2 cellular contexts compared by ENCODE assay signal in genomic region chr11:6437423-6437822, GRCh38.
A peak's percentile ranks its signal among the peaks of the same experiment; 100 is the strongest.
TF ChIP-seq lines count a peak whose summit lies in the region.

No MANE protein-coding gene starts in this region.

TF ChIP-seq in liver, 16 proteins besides CTCF, POLR2A, EP300 and RAD21:
- peak in 1 of 2 donors; percentile 32 for TF ChIP-seq HNF4A (conservative IDR thresholded peaks at IDR 0.05)
- peak; percentile 40 for TF ChIP-seq YY1 (IDR thresholded peaks at IDR 0.05)
- no peak for TF ChIP-seq SP1 (IDR thresholded peaks at IDR 0.05)
- TF ChIP-seq, protein P1, sequence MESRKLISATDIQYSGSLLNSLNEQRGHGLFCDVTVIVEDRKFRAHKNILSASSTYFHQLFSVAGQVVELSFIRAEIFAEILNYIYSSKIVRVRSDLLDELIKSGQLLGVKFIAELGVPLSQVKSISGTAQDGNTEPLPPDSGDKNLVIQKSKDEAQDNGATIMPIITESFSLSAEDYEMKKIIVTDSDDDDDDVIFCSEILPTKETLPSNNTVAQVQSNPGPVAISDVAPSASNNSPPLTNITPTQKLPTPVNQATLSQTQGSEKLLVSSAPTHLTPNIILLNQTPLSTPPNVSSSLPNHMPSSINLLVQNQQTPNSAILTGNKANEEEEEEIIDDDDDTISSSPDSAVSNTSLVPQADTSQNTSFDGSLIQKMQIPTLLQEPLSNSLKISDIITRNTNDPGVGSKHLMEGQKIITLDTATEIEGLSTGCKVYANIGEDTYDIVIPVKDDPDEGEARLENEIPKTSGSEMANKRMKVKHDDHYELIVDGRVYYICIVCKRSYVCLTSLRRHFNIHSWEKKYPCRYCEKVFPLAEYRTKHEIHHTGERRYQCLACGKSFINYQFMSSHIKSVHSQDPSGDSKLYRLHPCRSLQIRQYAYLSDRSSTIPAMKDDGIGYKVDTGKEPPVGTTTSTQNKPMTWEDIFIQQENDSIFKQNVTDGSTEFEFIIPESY (IDR thresholded peaks at IDR 0.05), result no peak
- TF ChIP-seq TAF1 (conservative IDR thresholded peaks at IDR 0.05), result peak; percentile 9
- TF ChIP-seq MAX (IDR thresholded peaks at IDR 0.05), result peak; percentile 55
- TF ChIP-seq GABPA (IDR thresholded peaks at IDR 0.05 in 1 of 2, conservative IDR thresholded peaks at IDR 0.05 in 1 of 2), result peak in 1 of 2 donors; percentile 37
- peak in 1 of 2 donors; percentile 46 for TF ChIP-seq RXRA (IDR thresholded peaks at IDR 0.05)

TF ChIP-seq in HepG2, 621 proteins besides CTCF, POLR2A, EP300 and RAD21:
- no peak for TF ChIP-seq SAP130 (CRISPR knock-in tag; IDR thresholded peaks at IDR 0.05; ENCODE audit: low read depth)
- no peak for TF ChIP-seq ZSCAN20 (CRISPR knock-in tag; IDR thresholded peaks at IDR 0.05; ENCODE audit: borderline replicate concordance)
- no peak for TF ChIP-seq XRCC5 (optimal IDR thresholded peaks at IDR 0.05; ENCODE audit: low read length)
- TF ChIP-seq, protein P2, sequence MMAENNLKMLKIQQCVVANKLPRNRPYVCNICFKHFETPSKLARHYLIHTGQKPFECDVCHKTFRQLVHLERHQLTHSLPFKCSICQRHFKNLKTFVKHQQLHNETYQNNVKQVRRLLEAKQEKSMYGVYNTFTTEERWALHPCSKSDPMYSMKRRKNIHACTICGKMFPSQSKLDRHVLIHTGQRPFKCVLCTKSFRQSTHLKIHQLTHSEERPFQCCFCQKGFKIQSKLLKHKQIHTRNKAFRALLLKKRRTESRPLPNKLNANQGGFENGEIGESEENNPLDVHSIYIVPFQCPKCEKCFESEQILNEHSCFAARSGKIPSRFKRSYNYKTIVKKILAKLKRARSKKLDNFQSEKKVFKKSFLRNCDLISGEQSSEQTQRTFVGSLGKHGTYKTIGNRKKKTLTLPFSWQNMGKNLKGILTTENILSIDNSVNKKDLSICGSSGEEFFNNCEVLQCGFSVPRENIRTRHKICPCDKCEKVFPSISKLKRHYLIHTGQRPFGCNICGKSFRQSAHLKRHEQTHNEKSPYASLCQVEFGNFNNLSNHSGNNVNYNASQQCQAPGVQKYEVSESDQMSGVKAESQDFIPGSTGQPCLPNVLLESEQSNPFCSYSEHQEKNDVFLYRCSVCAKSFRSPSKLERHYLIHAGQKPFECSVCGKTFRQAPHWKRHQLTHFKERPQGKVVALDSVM (CRISPR knock-in tag; IDR thresholded peaks at IDR 0.05), result no peak
- no peak for TF ChIP-seq MBNL3 (CRISPR knock-in tag; conservative IDR thresholded peaks at IDR 0.05)
- no peak for TF ChIP-seq ZNF329 (CRISPR knock-in tag; IDR thresholded peaks at IDR 0.05; ENCODE audit: low read depth)
- no peak for TF ChIP-seq MIXL1 (CRISPR knock-in tag; IDR thresholded peaks at IDR 0.05)
- TF ChIP-seq FOXM1 (CRISPR knock-in tag; IDR thresholded peaks at IDR 0.05), result no peak
